Comparison of ENCODE assay signal across 9 cellular contexts in the genomic region with DNA sequence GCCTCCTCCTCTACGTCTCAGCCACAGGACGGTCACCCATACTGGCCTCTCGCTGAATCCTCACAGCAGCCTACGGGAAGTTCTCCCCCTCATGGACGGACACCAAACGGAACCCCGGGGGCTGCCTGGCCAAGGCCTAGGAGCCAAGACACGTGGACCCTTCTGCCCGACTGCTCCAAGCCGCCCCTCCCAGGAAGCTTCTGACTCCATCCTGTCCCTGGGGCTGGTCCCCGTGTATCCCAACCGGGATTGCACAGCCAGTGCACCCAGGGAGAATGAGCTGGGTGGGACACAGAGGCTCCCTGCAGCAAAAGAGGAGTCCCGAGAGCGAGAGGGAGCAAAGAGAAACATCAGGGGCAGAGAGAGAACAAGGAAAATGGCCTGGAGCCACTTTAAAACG. TPM values are rescaled to one million over a fixed set of nuclear protein-coding genes. Genes with fewer than 3 reads are reported as not detected.
A peak's percentile ranks its signal among the peaks of the same experiment; 100 is the strongest.
DNase-seq lines count a peak whose midpoint lies in the region; ATAC-seq and TF ChIP-seq lines count a peak whose summit lies in the region.
"Had no signal": no experiment of that assay in that cellular context is flagged by ENCODE, and none has a peak within 500 bp of the region (broad histone marks: within the 10 kb centered on the region; RNA-seq: fewer than 3 reads in every experiment).

No MANE protein-coding gene starts in this region.

- peaks cover 44% of the 10 kb centered on the region for H3K4me1 Mint-ChIP-seq in activated T-cell treated with anti-CD3 and anti-CD28 coated beads, Interleukin-2, amount 50 U/mL, for 4 hours (ENCODE audit: low read depth)
- peaks cover 37% of the 10 kb centered on the region for H3K4me1 Mint-ChIP-seq in activated CD4-positive, alpha-beta memory T cell treated with anti-CD3 and anti-CD28 coated beads for 36 hours (ENCODE audit: low read depth)

- peak overlapping the region; percentile 88 for H3K4me3 Mint-ChIP-seq in activated T-cell treated with anti-CD3 and anti-CD28 coated beads, Interleukin-2, amount 50 U/mL, for 4 hours
- H3K4me3 Mint-ChIP-seq in activated CD4-positive, alpha-beta memory T cell treated with anti-CD3 and anti-CD28 coated beads for 36 hours = peak overlapping the region; percentile 99

- peak overlapping the region; percentile 55 to 87 for H3K4me3 ChIP-seq in left lung
- H3K4me3 ChIP-seq in tibial nerve = peak overlapping the region in 3 of 4 donors; percentile 18 to 88 (median 70)

- no peaks in the 10 kb centered on the region for H3K27me3 Mint-ChIP-seq in activated T-cell treated with anti-CD3 and anti-CD28 coated beads, Interleukin-2, amount 50 U/mL, for 4 hours (ENCODE audit: low read depth)
- no peaks in the 10 kb centered on the region for H3K27me3 Mint-ChIP-seq in activated CD4-positive, alpha-beta memory T cell treated with anti-CD3 and anti-CD28 coated beads for 36 hours

- intact Hi-C loops in activated CD4-positive, alpha-beta memory T cell treated with anti-CD3 and anti-CD28 coated beads for 36 hours (cut with micrococcal nuclease) = loop anchor here (5.0 kb wide), 5 partner anchors 96 to 459 kb away; a partner anchor contains a TSS
- intact Hi-C loops in left lung (cut with DNase I) = no loop called here

- H3K9me3 ChIP-seq in left lung (no peaks in the 10 kb centered on the region), tibial nerve (no peaks in the 10 kb centered on the region)

- no peaks in the 10 kb centered on the region for H3K9me3 Mint-ChIP-seq in activated T-cell treated with anti-CD3 and anti-CD28 coated beads, Interleukin-2, amount 50 U/mL, for 4 hours
- no peaks in the 10 kb centered on the region for H3K9me3 Mint-ChIP-seq in activated CD4-positive, alpha-beta memory T cell treated with anti-CD3 and anti-CD28 coated beads for 36 hours

- TF ChIP-seq POLR2A in tibial nerve (IDR thresholded peaks at IDR 0.05) = no peak

- ATAC-seq in activated T-cell treated with anti-CD3 and anti-CD28 coated beads, Interleukin-2, amount 50 U/mL, for 4 hours = no peak
- no peak for ATAC-seq in left lung
- ATAC-seq in GM18511 (IDR thresholded peaks at IDR 0.05; ENCODE audit: unreplicated experiment) = no peak
- no peak for ATAC-seq in GM19455 (IDR thresholded peaks at IDR 0.05; ENCODE audit: unreplicated experiment)
- no peak for ATAC-seq in GM18520 (IDR thresholded peaks at IDR 0.05; ENCODE audit: unreplicated experiment)
- ATAC-seq: activated CD4-positive, CD25-positive, alpha-beta regulatory T cell treated with anti-CD3 and anti-CD28 coated beads, Interleukin-2, amount 50 U/mL, for 24 hours had no signal

- no peak for DNase-seq in activated T-cell treated with anti-CD3 and anti-CD28 coated beads, Interleukin-2, amount 50 U/mL, for 4 hours
- no peak for DNase-seq in activated T-cell treated with anti-CD3 and anti-CD28 coated beads for 4 hours
- DNase-seq in activated CD4-positive, alpha-beta memory T cell treated with anti-CD3 and anti-CD28 coated beads for 36 hours = peak; percentile 46
- DNase-seq in left lung = peak in 1 of 2 donors; percentile 51
- DNase-seq in tibial nerve (ENCODE audit: low spot score in 2 of 2) = no peak

- H3K36me3 Mint-ChIP-seq in activated T-cell treated with anti-CD3 and anti-CD28 coated beads, Interleukin-2, amount 50 U/mL, for 4 hours (ENCODE audit: insufficient read depth) = no peaks in the 10 kb centered on the region
- H3K36me3 Mint-ChIP-seq in activated CD4-positive, alpha-beta memory T cell treated with anti-CD3 and anti-CD28 coated beads for 36 hours = peaks cover 48% of the 10 kb centered on the region

- peak overlapping the region; percentile 97 for H3K27ac Mint-ChIP-seq in activated CD4-positive, alpha-beta memory T cell treated with anti-CD3 and anti-CD28 coated beads for 36 hours

- WGBS in tibial nerve, 2 donors = 66 to 71% methylated on average over 15 of the region's 15 CpGs

- CTCF ChIA-PET in activated CD4-positive, alpha-beta memory T cell treated with anti-CD3 and anti-CD28 coated beads for 36 hours (lab: Charles Lee) = interaction anchor here (0.8 to 11.5 kb wide), 3 partner anchors 17 to 466 kb away, joined by 3 to 109 read pairs (median 4); a partner anchor contains a TSS

- TF ChIP-seq EP300 in tibial nerve (IDR thresholded peaks at IDR 0.05) = no peak

- TF ChIP-seq CTCF in left lung (IDR thresholded peaks at IDR 0.05) (no peak), tibial nerve (IDR thresholded peaks at IDR 0.05) (no peak)

- H3K27ac ChIP-seq in left lung = peak overlapping the region; percentile 83 to 87
- peak overlapping the region; percentile 30 to 85 (median 83) for H3K27ac ChIP-seq in tibial nerve

- POLR2A ChIA-PET in activated CD4-positive, alpha-beta memory T cell treated with anti-CD3 and anti-CD28 coated beads for 36 hours (lab: Charles Lee) = interaction anchor here (1.2 to 11.6 kb wide), 3 partner anchors 9 to 404 kb away, joined by 3 to 180 read pairs (median 6); no protein-coding TSS in a partner anchor

- H3K27me3 ChIP-seq in left lung (peaks cover 0 to 12% of the 10 kb centered on the region in 2 donors), tibial nerve (peaks cover 0 to 15% of the 10 kb centered on the region in 2 donors)

- H3K4me1 ChIP-seq in left lung (peaks cover 4 to 68% of the 10 kb centered on the region in 2 donors), tibial nerve (peaks cover 0 to 51% (median 10%) of the 10 kb centered on the region in 4 donors)

- H3K36me3 ChIP-seq in left lung (no peaks in the 10 kb centered on the region), tibial nerve (no peaks in the 10 kb centered on the region)

RNA-seq across cellular contexts. Expression of a gene that starts 3.2 kb away (rescaled TPM):
- 10 to 100 TPM; 24.1 to 31.3 (median 29.8) TPM for total RNA-seq in activated T-cell treated with anti-CD3 and anti-CD28 coated beads, Interleukin-2, amount 50 U/mL, for 4 hours
- total RNA-seq in activated CD4-positive, alpha-beta memory T cell treated with anti-CD3 and anti-CD28 coated beads for 36 hours = 10 to 100 TPM; 34.0 to 36.2 TPM
- total RNA-seq in left lung (10 to 100 TPM in 1 of 2 donors, 1 to 10 TPM in 1; 7.8 to 18.1 TPM), tibial nerve (1 to 10 TPM; 2.5 to 4.8 (median 4.2) TPM)

RNA-seq across cellular contexts. Expression of a gene that starts 16.4 kb away (rescaled TPM):
- not detected for total RNA-seq in activated T-cell treated with anti-CD3 and anti-CD28 coated beads, Interleukin-2, amount 50 U/mL, for 4 hours
- total RNA-seq in activated CD4-positive, alpha-beta memory T cell treated with anti-CD3 and anti-CD28 coated beads for 36 hours = not detected
- total RNA-seq in left lung (1 to 10 TPM; 1.6 to 2.3 TPM), tibial nerve (10 to 100 TPM; 14.4 to 24.6 (median 21.5) TPM)

Comparison
In these comparisons a context has a peak if more than half of its experiments do, and no peak if none do; other contexts are left out.
1. RNA of a gene that starts 16.4 kb away (total RNA-seq): 14.4 to 24.6 TPM in tibial nerve; 1.6 to 2.3 TPM in left lung, not detected in activated T-cell treated with anti-CD3 and anti-CD28 coated beads, Interleukin-2, amount 50 U/mL, for 4 hours and not detected in activated CD4-positive, alpha-beta memory T cell treated with anti-CD3 and anti-CD28 coated beads for 36 hours; every median in the first group is over 4 times any median in the second.